8 cellular contexts compared by ENCODE assay signal in genomic region chr11:95923730-95924413, GRCh38. TPM values are rescaled to one million over a fixed set of nuclear protein-coding genes. Genes with fewer than 3 reads are reported as not detected.
DNase-seq lines count a peak whose midpoint lies in the region; ATAC-seq and TF ChIP-seq lines count a peak whose summit lies in the region.

TSS of gene MTMR2 (minus strand) at chr11:95924107. CDS start at chr11:95923954, 153 bp downstream.

- TF ChIP-seq POLR2A in GM18526 (IDR thresholded peaks at IDR 0.05; ENCODE audit: extremely low read depth, insufficient read length), result peak; percentile 98

- peak within 1 kb of the TSS; percentile 97 for H3K27ac ChIP-seq in AG04450 (ENCODE audit: low read depth, low read length)

- POLR2A ChIA-PET in AG04450 (lab: Yijun Ruan, JAX), result interaction anchor here (0.9 to 1.2 kb wide), 5 partner anchors 74 to 419 kb away, joined by 3 to 4 read pairs (median 4); partner anchors contain the start of genes FAM76B and MAML2

- H3K9me3 ChIP-seq in AG04450 (ENCODE audit: control insufficient read depth, insufficient read depth, low read length), result no peaks in the 10 kb centered on the region; the same call in 1 of the 2 replicates

- peak within 1 kb of the TSS; percentile 92 for H3K4me3 ChIP-seq in AG04450 (ENCODE audit: low read depth, low read length)

- TF ChIP-seq CTCF in AG04450 (IDR thresholded peaks at IDR 0.05; ENCODE audit: low read depth, low read length), result no peak

- H3K27me3 ChIP-seq in AG04450 (ENCODE audit: control insufficient read depth, insufficient read depth, low read length), result no peaks in the 10 kb centered on the region

- CTCF ChIA-PET in AG04450 (lab: Charles Lee), result interaction anchor here (0.8 to 1.5 kb wide), 3 partner anchors 75 to 470 kb away, joined by 3 to 6 read pairs (median 5); no protein-coding TSS in a partner anchor

- DNase-seq in AG04450 (ENCODE audit: low read depth, low spot score) (peak; percentile 29), NCI-H345 (lab: John Stamatoyannopoulos, UW) (peak; percentile 75), cortex of kidney (lab: John Stamatoyannopoulos, UW) (peak; percentile 66), left kidney (ENCODE audit: low read depth, low spot score) (peak; percentile 94)
- DNase-seq in activated CD4-positive, alpha-beta T cell treated with anti-CD3 and anti-CD28 coated beads for 48 hours, result peak; percentile 65
- peak; percentile 60 to 70 for DNase-seq in stimulated activated CD4-positive, alpha-beta T cell treated with anti-CD3 and anti-CD28 coated beads, Interleukin-2, amount 100 ng/mL, for 24 hours

- ATAC-seq in HG03060 (IDR thresholded peaks at IDR 0.05; ENCODE audit: low read depth, unreplicated experiment), result peak; percentile 80

RNA-seq across cellular contexts. Expression of gene MTMR2, which starts in this region (rescaled TPM):
- polyA plus RNA-seq in AG04450 (2011; rRNA removed), result 34.8 and 43.3 TPM in 2 replicates
- polyA minus RNA-seq in AG04450 (2011; rRNA and poly(A)+ RNA removed), result 30.6 and 50.5 TPM in 2 replicates

Comparison
In these comparisons a context has a peak if more than half of its experiments do, and no peak if none do; other contexts are left out.
1. Peak in every context shown above with its lines: DNase-seq, ATAC-seq, H3K4me3 ChIP-seq and H3K27ac ChIP-seq.
2. DNase-seq: peak in every context shown above with its lines; median percentile 94 in left kidney; 75 in NCI-H345; 66 in cortex of kidney; 65 in activated CD4-positive, alpha-beta T cell treated with anti-CD3 and anti-CD28 coated beads for 48 hours; 65 in stimulated activated CD4-positive, alpha-beta T cell treated with anti-CD3 and anti-CD28 coated beads, Interleukin-2, amount 100 ng/mL, for 24 hours; 29 in AG04450.